In genomic region chr6:113356139-113356538, GRCh38 we compare ENCODE assay signal across 1 cellular context.
TF ChIP-seq lines count a peak whose summit lies in the region.

No MANE protein-coding gene starts in this region.

TF ChIP-seq in HepG2, 621 proteins besides CTCF, POLR2A, EP300 and RAD21 (continued from another document and continues in another):
- TF ChIP-seq CSRNP2 (CRISPR knock-in tag; conservative IDR thresholded peaks at IDR 0.05; ENCODE audit: low read depth) (no peak), ZNF891 (CRISPR knock-in tag; IDR thresholded peaks at IDR 0.05) (no peak), IKZF1 (IDR thresholded peaks at IDR 0.05) (no peak), ZNF317 (CRISPR knock-in tag; IDR thresholded peaks at IDR 0.05) (no peak), ARID5B (CRISPR knock-in tag; IDR thresholded peaks at IDR 0.05) (peak; percentile 90), DZIP1 (CRISPR knock-in tag; IDR thresholded peaks at IDR 0.05) (no peak), ZNF414 (CRISPR knock-in tag; IDR thresholded peaks at IDR 0.05) (0 out of 2 replicates have a peak, but pooled peaks have one; percentile 54), SMAD9 (CRISPR knock-in tag; IDR thresholded peaks at IDR 0.05) (no peak), DNMT1 (CRISPR knock-in tag; IDR thresholded peaks at IDR 0.05) (no peak), ZNF510 (CRISPR knock-in tag; IDR thresholded peaks at IDR 0.05; ENCODE audit: low read depth) (no peak), BRF2 (CRISPR knock-in tag; IDR thresholded peaks at IDR 0.05) (no peak), PRPF4 (IDR thresholded peaks at IDR 0.05; ENCODE audit: low read depth, low read length, poor library complexity, severe bottlenecking) (no peak), PREB (CRISPR knock-in tag; IDR thresholded peaks at IDR 0.05) (no peak), MED8 (CRISPR knock-in tag; IDR thresholded peaks at IDR 0.05; ENCODE audit: insufficient replicate concordance) (no peak), TOPORS (CRISPR knock-in tag; IDR thresholded peaks at IDR 0.05) (no peak), ZNF367 (CRISPR knock-in tag; IDR thresholded peaks at IDR 0.05; ENCODE audit: borderline replicate concordance) (no peak), ZFP36L2 (CRISPR knock-in tag; IDR thresholded peaks at IDR 0.05) (no peak), ZNF580 (CRISPR knock-in tag; IDR thresholded peaks at IDR 0.05; ENCODE audit: borderline replicate concordance, low read depth) (no peak), ZNF780A (CRISPR knock-in tag; IDR thresholded peaks at IDR 0.05) (no peak), ZNF501 (CRISPR knock-in tag; IDR thresholded peaks at IDR 0.05) (no peak), RFX1 (IDR thresholded peaks at IDR 0.05) (no peak), ZNF552 (CRISPR knock-in tag; IDR thresholded peaks at IDR 0.05; ENCODE audit: borderline replicate concordance) (no peak), MTERF4 (CRISPR knock-in tag; IDR thresholded peaks at IDR 0.05) (no peak), ELF4 (CRISPR knock-in tag; IDR thresholded peaks at IDR 0.05; ENCODE audit: borderline replicate concordance) (no peak), MLLT10 (CRISPR knock-in tag; IDR thresholded peaks at IDR 0.05) (no peak), SAFB2 (CRISPR knock-in tag; IDR thresholded peaks at IDR 0.05; ENCODE audit: borderline replicate concordance, low read depth) (no peak), ZNF678 (CRISPR knock-in tag; IDR thresholded peaks at IDR 0.05) (no peak), ZNF567 (CRISPR knock-in tag; IDR thresholded peaks at IDR 0.05; ENCODE audit: borderline replicate concordance) (no peak), AGO2 (optimal IDR thresholded peaks at IDR 0.05; ENCODE audit: low read depth, low read length) (no peak), ZNF562 (CRISPR knock-in tag; IDR thresholded peaks at IDR 0.05; ENCODE audit: borderline replicate concordance) (no peak), ATAD3A (CRISPR knock-in tag; IDR thresholded peaks at IDR 0.05) (no peak), PAX8 (CRISPR knock-in tag; IDR thresholded peaks at IDR 0.05; ENCODE audit: borderline replicate concordance) (no peak), KLF15 (CRISPR knock-in tag; IDR thresholded peaks at IDR 0.05; ENCODE audit: borderline replicate concordance) (no peak), ISX (CRISPR knock-in tag; conservative IDR thresholded peaks at IDR 0.05) (no peak), RERE (CRISPR knock-in tag; IDR thresholded peaks at IDR 0.05; ENCODE audit: low read depth) (0 out of 2 replicates have a peak, but pooled peaks have one; percentile 51), NR1H2 (CRISPR knock-in tag; IDR thresholded peaks at IDR 0.05; ENCODE audit: borderline replicate concordance, low read depth) (no peak), RXRA (CRISPR knock-in tag; IDR thresholded peaks at IDR 0.05) (no peak), ZKSCAN1 (IDR thresholded peaks at IDR 0.05; ENCODE audit: low read length) (no peak), RBAK (CRISPR knock-in tag; IDR thresholded peaks at IDR 0.05) (no peak), KMT2A (CRISPR knock-in tag; IDR thresholded peaks at IDR 0.05) (no peak), ZNF629 (CRISPR knock-in tag; conservative IDR thresholded peaks at IDR 0.05) (no peak), XRCC5 (optimal IDR thresholded peaks at IDR 0.05; ENCODE audit: low read length) (no peak), XBP1 (CRISPR knock-in tag; IDR thresholded peaks at IDR 0.05) (no peak), ZC3H4 (CRISPR knock-in tag; IDR thresholded peaks at IDR 0.05; ENCODE audit: borderline replicate concordance) (no peak), HOXA5 (CRISPR knock-in tag; IDR thresholded peaks at IDR 0.05) (no peak), ASH2L (IDR thresholded peaks at IDR 0.05; ENCODE audit: insufficient read length, low read depth, low read length) (peak; percentile 42), CENPBD1 (CRISPR knock-in tag; IDR thresholded peaks at IDR 0.05; ENCODE audit: borderline replicate concordance, low read depth) (no peak), KDM5A (IDR thresholded peaks at IDR 0.05; ENCODE audit: borderline replicate concordance, low read length) (no peak)
